Comparison of ENCODE assay signal across 1 cellular context in the genomic region with DNA sequence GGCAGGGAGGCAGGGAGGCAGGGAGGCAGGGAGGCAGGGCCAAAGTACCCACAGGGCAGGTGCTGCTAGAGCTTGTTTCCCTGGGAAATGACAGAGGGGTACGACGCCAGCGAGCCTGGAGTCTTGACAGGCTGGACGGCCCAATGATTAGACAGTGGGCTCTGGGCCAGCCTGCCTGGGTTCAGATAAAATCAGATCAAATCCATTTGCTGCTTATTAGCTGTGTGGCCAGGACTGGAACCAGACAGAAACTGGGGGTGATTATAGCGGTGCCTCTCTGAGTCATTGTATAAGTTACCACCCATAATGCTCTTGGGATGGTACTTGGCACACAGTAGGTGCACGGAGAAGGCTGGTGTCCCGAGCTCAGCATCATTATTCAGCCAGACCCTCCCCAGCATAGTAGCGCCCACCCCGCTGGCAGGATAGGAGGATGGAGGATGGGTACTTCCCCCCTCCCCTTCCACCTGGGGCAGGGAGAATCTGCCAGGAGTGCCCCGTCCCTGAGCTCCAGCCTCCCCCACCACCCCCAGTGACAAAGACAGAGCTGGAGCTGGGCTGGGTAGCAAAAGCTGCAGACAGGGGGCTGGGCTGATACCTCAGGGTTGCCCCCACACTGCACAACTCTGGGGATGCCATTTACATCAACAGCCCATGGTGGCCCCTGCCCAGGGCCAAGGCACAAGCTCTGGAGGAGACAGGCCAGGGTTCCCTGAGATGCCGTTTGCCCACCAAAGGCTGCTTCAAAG.
TF ChIP-seq lines count a peak whose summit lies in the region.

No MANE protein-coding gene starts in this region.

TF ChIP-seq in GM12878, 131 proteins besides CTCF, POLR2A, EP300 and RAD21 (continued from another document):
- no peak for TF ChIP-seq ZBTB40 (IDR thresholded peaks at IDR 0.05; ENCODE audit: borderline replicate concordance)
- TF ChIP-seq ZNF217 (IDR thresholded peaks at IDR 0.05) = no peak
- no peak for TF ChIP-seq CREB1 (IDR thresholded peaks at IDR 0.05; ENCODE audit: low read depth)
- TF ChIP-seq SMAD5 (IDR thresholded peaks at IDR 0.05; ENCODE audit: low read depth) = no peak
- TF ChIP-seq FOS (IDR thresholded peaks at IDR 0.05; ENCODE audit: borderline replicate concordance, extremely low read depth, insufficient read length) = no peak
- no peak for TF ChIP-seq YBX1 (IDR thresholded peaks at IDR 0.05)
- TF ChIP-seq, protein P1, sequence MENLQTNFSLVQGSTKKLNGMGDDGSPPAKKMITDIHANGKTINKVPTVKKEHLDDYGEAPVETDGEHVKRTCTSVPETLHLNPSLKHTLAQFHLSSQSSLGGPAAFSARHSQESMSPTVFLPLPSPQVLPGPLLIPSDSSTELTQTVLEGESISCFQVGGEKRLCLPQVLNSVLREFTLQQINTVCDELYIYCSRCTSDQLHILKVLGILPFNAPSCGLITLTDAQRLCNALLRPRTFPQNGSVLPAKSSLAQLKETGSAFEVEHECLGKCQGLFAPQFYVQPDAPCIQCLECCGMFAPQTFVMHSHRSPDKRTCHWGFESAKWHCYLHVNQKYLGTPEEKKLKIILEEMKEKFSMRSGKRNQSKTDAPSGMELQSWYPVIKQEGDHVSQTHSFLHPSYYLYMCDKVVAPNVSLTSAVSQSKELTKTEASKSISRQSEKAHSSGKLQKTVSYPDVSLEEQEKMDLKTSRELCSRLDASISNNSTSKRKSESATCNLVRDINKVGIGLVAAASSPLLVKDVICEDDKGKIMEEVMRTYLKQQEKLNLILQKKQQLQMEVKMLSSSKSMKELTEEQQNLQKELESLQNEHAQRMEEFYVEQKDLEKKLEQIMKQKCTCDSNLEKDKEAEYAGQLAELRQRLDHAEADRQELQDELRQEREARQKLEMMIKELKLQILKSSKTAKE (IDR thresholded peaks at IDR 0.05; ENCODE audit: low read depth, poor library complexity, severe bottlenecking) = no peak
- no peak for TF ChIP-seq NR2C1 (IDR thresholded peaks at IDR 0.05)
- TF ChIP-seq ZNF592 (IDR thresholded peaks at IDR 0.05) = no peak
- no peak for TF ChIP-seq CREM (IDR thresholded peaks at IDR 0.05; ENCODE audit: low read depth)
- no peak for TF ChIP-seq RB1 (IDR thresholded peaks at IDR 0.05; ENCODE audit: borderline replicate concordance)
